10 cellular contexts compared by ENCODE assay signal in the genomic region with DNA sequence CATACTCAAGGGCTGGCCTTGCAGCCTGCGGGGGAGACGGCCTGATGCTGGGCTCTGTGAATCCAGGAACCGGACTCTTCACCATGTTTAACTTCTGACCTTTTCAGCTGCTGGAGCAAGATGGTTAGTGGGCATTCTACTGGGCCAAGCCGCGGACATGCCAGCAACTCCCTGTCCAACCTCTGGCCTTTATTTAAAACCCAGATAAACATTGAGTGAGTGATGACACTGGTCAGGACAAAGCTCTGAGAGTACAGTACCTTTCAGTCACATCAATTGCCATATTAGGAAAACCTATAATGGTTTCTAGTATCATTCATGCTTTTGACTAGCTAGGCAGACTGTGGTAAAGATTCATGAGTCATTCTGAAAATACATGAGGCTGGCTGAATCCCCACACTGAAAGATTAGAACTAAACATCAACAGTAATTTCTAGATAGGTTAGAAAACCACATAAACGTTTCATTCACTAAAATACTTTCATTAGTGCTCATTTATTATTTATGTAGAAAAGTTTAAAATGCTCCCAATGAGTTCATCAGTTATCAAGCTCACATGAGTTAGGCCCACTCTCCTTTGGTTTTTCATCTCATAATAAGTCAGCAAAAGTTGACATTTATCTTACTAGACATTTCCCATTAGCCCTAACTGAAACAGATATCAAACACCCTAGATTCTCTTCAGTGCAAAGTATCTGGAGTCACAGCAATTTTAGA. TPM values are rescaled to one million over a fixed set of nuclear protein-coding genes. Genes with fewer than 3 reads are reported as not detected.
DNase-seq lines count a peak whose midpoint lies in the region; ATAC-seq, FAIRE-seq and TF ChIP-seq lines count a peak whose summit lies in the region.
"Had no signal": no experiment of that assay in that cellular context is flagged by ENCODE, and none has a peak within 500 bp of the region (broad histone marks: within the 10 kb centered on the region; RNA-seq: fewer than 3 reads in every experiment).

No MANE protein-coding gene starts in this region.

- peak overlapping the region; percentile 42 for H3K4me3 Mint-ChIP-seq in T-helper 2 cell treated with Interferon-gamma antibody and Interleukin-4, amounts not matched to agents 5 μg/mL and 100 μg/mL, for 36 hours
- H3K4me3 Mint-ChIP-seq in memory B cell: no peak overlapping the region

- peaks cover 23% of the 10 kb centered on the region for H3K4me1 Mint-ChIP-seq in T-helper 2 cell treated with Interferon-gamma antibody and Interleukin-4, amounts not matched to agents 5 μg/mL and 100 μg/mL, for 36 hours (ENCODE audit: low read depth)
- H3K4me1 Mint-ChIP-seq in memory B cell: no peaks in the 10 kb centered on the region

- FAIRE-seq in frontal cortex (lab: Jason Lieb, UNC): no peak
- FAIRE-seq: TTC549 had no signal

- CTCF ChIA-PET in RWPE1 (lab: Yijun Ruan, JAX): interaction anchor here (0.6 to 1.0 kb wide), 2 partner anchors 11 to 542 kb away, joined by 3 to 5 read pairs; no protein-coding TSS in a partner anchor

- H3K9me3 Mint-ChIP-seq in T-helper 2 cell treated with Interferon-gamma antibody and Interleukin-4, amounts not matched to agents 5 μg/mL and 100 μg/mL, for 36 hours: no peaks in the 10 kb centered on the region
- H3K9me3 Mint-ChIP-seq in memory B cell: no peaks in the 10 kb centered on the region

- POLR2A ChIA-PET in RWPE1 (lab: Yijun Ruan, JAX; ENCODE audit: low non-redundant PET): no interaction called here

- peak; percentile 96 for ATAC-seq in GM18873 (IDR thresholded peaks at IDR 0.05; ENCODE audit: low FRiP score, unreplicated experiment)
- peak; percentile 96 for ATAC-seq in HG02678 (IDR thresholded peaks at IDR 0.05; ENCODE audit: unreplicated experiment)
- no peak for ATAC-seq in memory B cell (ENCODE audit: low read depth)

- peak; percentile 52 for DNase-seq in T-helper 2 cell treated with Interferon-gamma antibody and Interleukin-4, amounts not matched to agents 5 μg/mL and 100 μg/mL, for 36 hours (ENCODE audit: low spot score)
- DNase-seq in memory B cell (ENCODE audit: low spot score in 2 of 2): no peak
- DNase-seq in DMS114 treated with DMSO at 0.1 percent for 48 hours (lab: John Stamatoyannopoulos, UW; ENCODE audit: unreplicated experiment): no peak
- no peak for DNase-seq in frontal cortex (ENCODE audit: low spot score in 2 of 2)
- DNase-seq in NCI-H524 treated with DMSO at 0.1 percent for 48 hours (lab: John Stamatoyannopoulos, UW): no peak
- DNase-seq in RWPE1 (ENCODE audit: low spot score): no peak

- peaks cover 51% of the 10 kb centered on the region for H3K36me3 Mint-ChIP-seq in T-helper 2 cell treated with Interferon-gamma antibody and Interleukin-4, amounts not matched to agents 5 μg/mL and 100 μg/mL, for 36 hours (ENCODE audit: low read depth)
- H3K36me3 Mint-ChIP-seq in memory B cell: peaks cover 19% of the 10 kb centered on the region

- peak overlapping the region; percentile 76 for H3K27ac Mint-ChIP-seq in T-helper 2 cell treated with Interferon-gamma antibody and Interleukin-4, amounts not matched to agents 5 μg/mL and 100 μg/mL, for 36 hours
- H3K27ac Mint-ChIP-seq in memory B cell: peak overlapping the region; percentile 19

- H3K27me3 Mint-ChIP-seq in T-helper 2 cell treated with Interferon-gamma antibody and Interleukin-4, amounts not matched to agents 5 μg/mL and 100 μg/mL, for 36 hours (ENCODE audit: low read depth): peaks cover 25% of the 10 kb centered on the region
- H3K27me3 Mint-ChIP-seq in memory B cell: no peaks in the 10 kb centered on the region

- no peak for TF ChIP-seq CTCF in RWPE1 (conservative IDR thresholded peaks at IDR 0.05; ENCODE audit: low read depth)

- H3K27ac ChIP-seq in RWPE1: no peak overlapping the region
- H3K27ac ChIP-seq: parathyroid adenoma had no signal

RNA-seq across cellular contexts. Expression of gene ACTA1, which starts 7.1 kb away (rescaled TPM):
- 0.41 TPM for total RNA-seq in frontal cortex
